ENCODE assay signal across 1 cellular context in genomic region chr2:109517118-109517889, GRCh38.
TF ChIP-seq lines count a peak whose summit lies in the region.

No MANE protein-coding gene starts in this region.

TF ChIP-seq in HepG2, 621 proteins besides CTCF, POLR2A, EP300 and RAD21 (continued from another document):
- TF ChIP-seq HOXA3 (CRISPR knock-in tag; IDR thresholded peaks at IDR 0.05) (peak; percentile 77), ZNF614 (CRISPR knock-in tag; IDR thresholded peaks at IDR 0.05; ENCODE audit: borderline replicate concordance) (0 out of 2 replicates have a peak, but pooled peaks have one; percentile 39), NONO (IDR thresholded peaks at IDR 0.05) (no peak), NONO (CRISPR knock-in tag; conservative IDR thresholded peaks at IDR 0.05) (0 out of 2 replicates have a peak, but pooled peaks have one; percentile 6), ZNF563 (CRISPR knock-in tag; IDR thresholded peaks at IDR 0.05) (peak; percentile 85), ZNF674 (CRISPR knock-in tag; IDR thresholded peaks at IDR 0.05; ENCODE audit: low read depth) (no peak), TARDBP (CRISPR knock-in tag; IDR thresholded peaks at IDR 0.05) (no peak), MXD1 (CRISPR knock-in tag; IDR thresholded peaks at IDR 0.05) (peak; percentile 48; the same call in 1 of the 2 replicates), ZNF746 (CRISPR knock-in tag; IDR thresholded peaks at IDR 0.05) (peak; percentile 22; the same call in 1 of the 2 replicates), CBFB (CRISPR knock-in tag; IDR thresholded peaks at IDR 0.05) (peak; percentile 50; the same call in 1 of the 2 replicates), ZNF510 (CRISPR knock-in tag; IDR thresholded peaks at IDR 0.05; ENCODE audit: low read depth) (no peak), ZGPAT (CRISPR knock-in tag; IDR thresholded peaks at IDR 0.05) (peak; percentile 57), RFXAP (CRISPR knock-in tag; IDR thresholded peaks at IDR 0.05; ENCODE audit: borderline replicate concordance) (peak; percentile 84), ESRRA (CRISPR knock-in tag; IDR thresholded peaks at IDR 0.05; ENCODE audit: low read depth) (peak; percentile 59; the same call in 1 of the 2 replicates)
TF ChIP-seq in HepG2: peak in this region for 190.
